12 cellular contexts compared by ENCODE assay signal in genomic region chr15:68614621-68615035, GRCh38. TPM values are rescaled to one million over a fixed set of nuclear protein-coding genes. Genes with fewer than 3 reads are reported as not detected.
DNase-seq lines count a peak whose midpoint lies in the region; ATAC-seq, FAIRE-seq and TF ChIP-seq lines count a peak whose summit lies in the region.
"Had no signal": no experiment of that assay in that cellular context is flagged by ENCODE, and none has a peak within 500 bp of the region (broad histone marks: within the 10 kb centered on the region; RNA-seq: fewer than 3 reads in every experiment).

No MANE protein-coding gene starts in this region.

- H3K18ac ChIP-seq in IMR-90 (ENCODE audit: low read depth, low read length) (peak overlapping the region; percentile 44; the same call in 1 of the 2 replicates), H1 (ENCODE audit: extremely low read depth, low read length) (peak overlapping the region; percentile 95)

- no peak for TF ChIP-seq POLR2A in IMR-90 (IDR thresholded peaks at IDR 0.05; ENCODE audit: low read depth, low read length)
- no peak for TF ChIP-seq POLR2A in H1 (IDR thresholded peaks at IDR 0.05; ENCODE audit: control extremely low read depth in 1 of 2, low read depth in 2 of 2, low read length in 2 of 2)
- TF ChIP-seq POLR2A in prostate gland (IDR thresholded peaks at IDR 0.05): no peak

- H2AK5ac ChIP-seq in IMR-90 (ENCODE audit: low read depth, low read length) (no peak overlapping the region), H1 (ENCODE audit: low read depth, low read length) (no peak overlapping the region)

- H3K4me2 ChIP-seq in IMR-90 (ENCODE audit: low read depth, low read length): peak overlapping the region; percentile 16; the same call in 1 of the 2 replicates
- peak overlapping the region; percentile 18 to 51; a peak in 3 of 4 replicates for H3K4me2 ChIP-seq in H1 (ENCODE audit: insufficient read depth in 1 of 2, low read depth in 2 of 2, low read length in 2 of 2)

- H4K20me1 ChIP-seq in IMR-90 (ENCODE audit: insufficient read depth, low read length) (no peaks in the 10 kb centered on the region), H1 (replicated peaks in 1 of 2; ENCODE audit: control insufficient read depth in 1 of 2, insufficient read depth in 2 of 2, low read length in 2 of 2) (no peaks in the 10 kb centered on the region)

- DNase-seq in IMR-90 (no peak), H1 (ENCODE audit: low read depth in 1 of 2, low spot score in 2 of 2) (peak; percentile 19 to 78), prostate gland (ENCODE audit: low spot score) (no peak), UCSD-AML1 (lab: John Stamatoyannopoulos, UW; ENCODE audit: unreplicated experiment) (no peak)
- DNase-seq in activated CD8-positive, alpha-beta memory T cell treated with anti-CD3 and anti-CD28 coated beads for 24 hours: no peak
- DNase-seq: Caco-2, NCI-H345 had no signal

- POLR2A ChIA-PET in IMR-90 (lab: Charles Lee; ENCODE audit: unreplicated experiment) (no interaction called here), H1 (lab: Charles Lee; ENCODE audit: partially characterized antibody) (interaction anchor here (0.9 kb wide), 2 partner anchors 9 to 38 kb away, joined by 3 read pairs; no protein-coding TSS in a partner anchor)

- 20% methylated on average over 1 of the region's 12 CpGs; no CpG with 5 or more reads in 1 of the 2 experiments for WGBS in IMR-90 (ENCODE audit: extremely low coverage in 2 of 2, insufficient read length in 1 of 2), 2 experiments
- 31% methylated on average over 12 of the region's 12 CpGs; no CpG with 5 or more reads in 1 of the 2 experiments for WGBS in H1 (ENCODE audit: extremely low coverage in 1 of 2, insufficient coverage in 1 of 2, insufficient read length in 1 of 2, insufficient replicate concordance in 2 of 2, low coverage in 1 of 2, low lambda C conversion rate in 2 of 2, missing lambda C conversion rate in 1 of 2), 2 experiments
- WGBS in prostate gland: 62% methylated on average over 12 of the region's 12 CpGs

- H3K4me3 ChIP-seq in IMR-90 (ENCODE audit: insufficient read depth, low read depth, low read length) (no peak overlapping the region), H1 (ENCODE audit: extremely low read depth in 1 of 4, insufficient read depth in 2 of 4, low read depth in 3 of 4, low read length in 4 of 4) (peak overlapping the region in 1 of 4 experiments; percentile 25; a peak in 2 of 8 replicates), skeletal muscle tissue (ENCODE audit: low read length in 3 of 3) (no peak overlapping the region), prostate gland (no peak overlapping the region)
- H3K4me3 ChIP-seq: GM12878 had no signal

- H2AFZ ChIP-seq in IMR-90 (replicated peaks; ENCODE audit: low read length, poor library complexity) (peak overlapping the region; percentile 79), H1 (ENCODE audit: low read length) (peak overlapping the region; percentile 45)

- CTCF ChIA-PET in IMR-90 (lab: Yijun Ruan, JAX): no interaction called here
- CTCF ChIA-PET in H1 (lab: Charles Lee; ENCODE audit: partially characterized antibody): interaction anchor here (0.8 to 4.4 kb wide), 5 partner anchors 16 to 60 kb away, joined by 3 to 23 read pairs (median 6); no protein-coding TSS in a partner anchor

- H3K36me3 ChIP-seq in IMR-90 (ENCODE audit: control insufficient read depth, insufficient read depth, low read length) (no peaks in the 10 kb centered on the region), H1 (ENCODE audit: control insufficient read depth in 2 of 4, insufficient read depth in 4 of 4, low read length in 3 of 4) (no peaks in the 10 kb centered on the region; a peak in 1 of 8 replicates), skeletal muscle tissue (ENCODE audit: control insufficient read depth in 3 of 3, insufficient read depth in 3 of 3, low read length in 3 of 3) (no peaks in the 10 kb centered on the region), prostate gland (no peaks in the 10 kb centered on the region)

- peaks cover 25 to 62% of the 10 kb centered on the region in 2 experiments; a peak in 3 of 4 replicates for H3K79me1 ChIP-seq in IMR-90 (ENCODE audit: low read depth in 1 of 2, low read length in 2 of 2)
- H3K79me1 ChIP-seq in H1 (ENCODE audit: low read depth, low read length): no peaks in the 10 kb centered on the region; the same call in 1 of the 2 replicates

- H2BK20ac ChIP-seq in IMR-90 (ENCODE audit: low read depth, low read length) (0 out of 2 replicates have a peak overlapping the region, but pooled peaks have one; percentile 50), H1 (ENCODE audit: low read length) (peak overlapping the region; percentile 94; the same call in 1 of the 2 replicates)

- H2BK15ac ChIP-seq in IMR-90 (ENCODE audit: low read depth, low read length) (peak overlapping the region; percentile 24; the same call in 2 of the 3 replicates), H1 (ENCODE audit: low read length) (0 out of 2 replicates have a peak overlapping the region, but pooled peaks have one; percentile 97)

- no peak for TF ChIP-seq RAD21 in IMR-90 (IDR thresholded peaks at IDR 0.05; ENCODE audit: low read length)
- no peak; a peak in 1 of 4 replicates for TF ChIP-seq RAD21 in H1 (IDR thresholded peaks at IDR 0.05 in 1 of 2, conservative IDR thresholded peaks at IDR 0.05 in 1 of 2; ENCODE audit: low read depth in 2 of 2, low read length in 2 of 2)

- no TSS peak for BruUV-seq in IMR-90 (replicated peaks; lab: Mats Ljungman, UMichigan)

- H4K5ac ChIP-seq in IMR-90 (ENCODE audit: low read depth, low read length): peak overlapping the region; percentile 83
- H4K5ac ChIP-seq in H1 (ENCODE audit: insufficient read length, low read depth, low read length): no peak overlapping the region

- dilution Hi-C loops in IMR-90 (cut with HindIII; ENCODE audit: low sequenced_read_pairs, unreplicated experiment): no loop called here

- H3K14ac ChIP-seq in IMR-90 (replicated peaks; ENCODE audit: low read depth, low read length) (peak overlapping the region; percentile 33), H1 (ENCODE audit: insufficient read length) (no peak overlapping the region)

- H2AK9ac ChIP-seq in IMR-90 (replicated peaks; ENCODE audit: low read depth, low read length, poor library complexity): peak overlapping the region; percentile 63

- H4K91ac ChIP-seq in IMR-90 (ENCODE audit: insufficient read depth, low read depth, low read length): peak overlapping the region; percentile 30; the same call in 1 of the 2 replicates
- H4K91ac ChIP-seq in H1 (replicated peaks; ENCODE audit: insufficient read length, low read length): peak overlapping the region; percentile 60

- H3K56ac ChIP-seq in IMR-90 (ENCODE audit: extremely low read depth, insufficient read depth, low read length) (no peak overlapping the region), H1 (replicated peaks; ENCODE audit: insufficient read length, low read depth, low read length) (no peak overlapping the region)

- H3K9me1 ChIP-seq in IMR-90 (ENCODE audit: insufficient read depth, low read length): peaks cover 8% of the 10 kb centered on the region; the same call in 1 of the 2 replicates

- peak overlapping the region; percentile 75 for H2BK120ac ChIP-seq in IMR-90 (ENCODE audit: low read depth, low read length)
- H2BK120ac ChIP-seq in H1 (replicated peaks; ENCODE audit: low read depth, low read length): no peak overlapping the region

- intact Hi-C loops in IMR-90 (cut with micrococcal nuclease): no loop called here
- intact Hi-C loops in prostate gland (cut with DNase I): no loop called here

- no peak for TF ChIP-seq EP300 in H1 (IDR thresholded peaks at IDR 0.05; ENCODE audit: borderline replicate concordance in 1 of 2, low read depth in 2 of 2, low read length in 2 of 2)

- H3K9me3 ChIP-seq in IMR-90 (ENCODE audit: control insufficient read depth, insufficient read depth, low read length) (no peaks in the 10 kb centered on the region), H1 (ENCODE audit: insufficient read depth in 2 of 2, low read depth in 1 of 2, low read length in 1 of 2) (no peaks in the 10 kb centered on the region), skeletal muscle tissue (ENCODE audit: control insufficient read depth in 3 of 3, low read length in 3 of 3) (no peaks in the 10 kb centered on the region), prostate gland (no peaks in the 10 kb centered on the region)
- H3K9me3 ChIP-seq: Caco-2 had no signal

- no peak overlapping the region for H3K27ac ChIP-seq in IMR-90 (ENCODE audit: insufficient read depth, low read length)
- peak overlapping the region; percentile 44; the same call in 1 of the 2 replicates for H3K27ac ChIP-seq in H1 (ENCODE audit: low read depth, low read length)
- peak overlapping the region; percentile 95 for H3K27ac ChIP-seq in layer of hippocampus (ENCODE audit: low read depth, low read length)
- peak overlapping the region; percentile 44 for H3K27ac ChIP-seq in skeletal muscle tissue (ENCODE audit: low read depth, low read length)
- no peak overlapping the region for H3K27ac ChIP-seq in prostate gland

- ATAC-seq in IMR-90 (ENCODE audit: low read depth): no peak
- ATAC-seq in HG03571 (IDR thresholded peaks at IDR 0.05; ENCODE audit: unreplicated experiment): no peak
- ATAC-seq: GM12878, SK-N-SH treated with all-trans-retinoic acid at 6 μM for 48 hours had no signal

- H3K23ac ChIP-seq in IMR-90 (ENCODE audit: low read depth, low read length): peak overlapping the region; percentile 54; the same call in 1 of the 2 replicates
- H3K23ac ChIP-seq in H1 (ENCODE audit: insufficient read length): no peak overlapping the region

- H4K8ac ChIP-seq in IMR-90 (ENCODE audit: low read depth in 2 of 2, low read length in 2 of 2) (peak overlapping the region; percentile 21 to 79; a peak in 3 of 4 replicates), H1 (ENCODE audit: extremely low read depth, insufficient read depth, low read length) (peak overlapping the region; percentile 81; the same call in 1 of the 2 replicates)

- H3K4me1 ChIP-seq in IMR-90 (ENCODE audit: control insufficient read depth, insufficient read depth, low read length) (peaks cover 19% of the 10 kb centered on the region), H1 (replicated peaks in 1 of 4; ENCODE audit: control insufficient read depth in 3 of 4, insufficient read depth in 4 of 4, low read length in 3 of 4) (peaks cover 7 to 17% (median 10%) of the 10 kb centered on the region in 4 experiments), skeletal muscle tissue (ENCODE audit: control insufficient read depth in 3 of 3, insufficient read depth in 3 of 3, low read length in 3 of 3) (peaks cover 14 to 24% (median 16%) of the 10 kb centered on the region in 3 donors), prostate gland (replicated peaks) (no peaks in the 10 kb centered on the region)
- H3K4me1 ChIP-seq: Caco-2 had no signal

- H3K4ac ChIP-seq in IMR-90 (ENCODE audit: low read depth, low read length) (peak overlapping the region; percentile 55), H1 (replicated peaks; ENCODE audit: insufficient read length, low read depth, low read length) (no peak overlapping the region)

- H3K27me3 ChIP-seq in IMR-90 (ENCODE audit: control insufficient read depth, insufficient read depth, low read length) (no peaks in the 10 kb centered on the region), H1 (replicated peaks in 1 of 4; ENCODE audit: control insufficient read depth in 3 of 4, extremely low read depth in 1 of 4, insufficient read depth in 3 of 4, low read length in 3 of 4) (no peaks in the 10 kb centered on the region), layer of hippocampus (ENCODE audit: control insufficient read depth, insufficient read depth, low read length) (no peaks in the 10 kb centered on the region), skeletal muscle tissue (ENCODE audit: control insufficient read depth in 3 of 3, insufficient read depth in 3 of 3, low read length in 3 of 3) (no peaks in the 10 kb centered on the region), prostate gland (replicated peaks; ENCODE audit: insufficient read depth) (no peaks in the 10 kb centered on the region)

- peak overlapping the region; percentile 94; the same call in 1 of the 2 replicates for H2BK12ac ChIP-seq in H1 (ENCODE audit: low read depth, low read length)

- TF ChIP-seq CTCF in IMR-90 (conservative IDR thresholded peaks at IDR 0.05; ENCODE audit: low read depth, low read length) (no peak), H1 (IDR thresholded peaks at IDR 0.05; ENCODE audit: control extremely low read depth in 1 of 3, insufficient read depth in 1 of 3, low read depth in 1 of 3, low read length in 3 of 3) (peak in 1 of 3 experiments; percentile 10; a peak in 1 of 4 replicates), prostate gland (IDR thresholded peaks at IDR 0.05) (no peak)

- no peak overlapping the region for H2BK5ac ChIP-seq in IMR-90 (ENCODE audit: low read depth, low read length, poor library complexity, severe bottlenecking)
- peak overlapping the region; percentile 31; the same call in 1 of the 2 replicates for H2BK5ac ChIP-seq in H1 (ENCODE audit: low read depth, low read length)

- in situ Hi-C loops in IMR-90 (cut with MboI; ENCODE audit: low sequenced_read_pairs): no loop called here

- H3K9ac ChIP-seq in IMR-90 (ENCODE audit: low read depth, low read length) (no peak overlapping the region; the same call in 1 of the 2 replicates), H1 (replicated peaks in 1 of 4; ENCODE audit: extremely low read depth in 1 of 4, low read depth in 3 of 4, low read length in 3 of 4) (peak overlapping the region in 1 of 4 experiments; percentile 28; a peak in 1 of 7 replicates), skeletal muscle tissue (ENCODE audit: low read depth in 1 of 3, low read length in 3 of 3) (no peak overlapping the region)

- no peak for FAIRE-seq in H1 (lab: Jason Lieb, UNC)
- FAIRE-seq: GM12878 had no signal

- H3K23me2 ChIP-seq in H1 (ENCODE audit: low read depth, low read length): no peaks in the 10 kb centered on the region

- no peaks in the 10 kb centered on the region for H3K79me2 ChIP-seq in H1 (ENCODE audit: control insufficient read depth in 1 of 2, insufficient read depth in 2 of 2, low read length in 2 of 2)

RNA-seq across cellular contexts. Expression of gene CORO2B, which starts 35.8 kb away (rescaled TPM):
- 9.3 and 9.7 TPM in 2 replicates for total RNA-seq in IMR-90 (2012; rRNA removed)
- 39.3 and 43.2 TPM in 2 replicates for polyA plus RNA-seq in IMR-90 (2012; rRNA removed)
- 29.1 and 32.4 TPM in 2 replicates for polyA plus RNA-seq in IMR-90 (2012; cell fraction: cytosol; rRNA removed)
- 24.4 and 27.5 TPM in 2 replicates for polyA plus RNA-seq in IMR-90 (2012; cell fraction: nucleus; rRNA removed; ENCODE audit: low replicate concordance)
- 3.4 and 4.7 TPM in 2 replicates for total RNA-seq in H1 (2021; fragmentation: NEBNext Ultra II Directional; extraction: Animal tissue kit (Norgen Biotek cat#: 25700))
- polyA plus RNA-seq in H1 (2011; rRNA removed): 6.1 and 6.7 TPM in 2 replicates
- 3.5 TPM for polyA plus RNA-seq in H1 (2011; cell fraction: cytosol; rRNA removed)
- 5.4 TPM for polyA plus RNA-seq in H1 (2011; cell fraction: nucleus; rRNA removed)
- polyA plus RNA-seq in H1 (2012, experiment 1 of 2): 3.8 to 5.5 TPM (median 4.8 TPM) in 4 replicates
- polyA plus RNA-seq in H1 (2012, experiment 2 of 2): 3.7 TPM
- 2.4 TPM for polyA plus RNA-seq in H1 (2013, experiment 1 of 2)
- polyA plus RNA-seq in H1 (2013, experiment 2 of 2): 2.2 TPM
- 4.0 TPM in 2 replicates for polyA minus RNA-seq in H1 (2011; rRNA and poly(A)+ RNA removed)
- 2.9 TPM for polyA minus RNA-seq in H1 (2011; cell fraction: cytosol; rRNA and poly(A)+ RNA removed)
- 2.2 TPM for polyA minus RNA-seq in H1 (2011; cell fraction: nucleus; rRNA and poly(A)+ RNA removed)
- total RNA-seq in skeletal muscle tissue: 1.0 TPM
- total RNA-seq in prostate gland: 1 to 10 TPM in 1 of 2 donors, under 1 TPM in 1; 0.50 to 1.4 TPM

Comparison
In these comparisons a context has a peak if more than half of its experiments do, and no peak if none do; other contexts are left out.
1. DNase-seq: peak in H1 (2 of 2); none in IMR-90 (single experiment), prostate gland (single experiment), activated CD8-positive, alpha-beta memory T cell treated with anti-CD3 and anti-CD28 coated beads for 24 hours (single experiment) and UCSD-AML1 (single experiment).
2. H3K27ac ChIP-seq: peak in H1 (single experiment), layer of hippocampus (single experiment) and skeletal muscle tissue (single experiment); none in IMR-90 (single experiment) and prostate gland (0 of 2).